In genomic region chr2:162928356-162928755, GRCh38 we compare ENCODE assay signal across 26 cellular contexts.
DNase-seq lines count a peak whose midpoint lies in the region; ATAC-seq, FAIRE-seq and TF ChIP-seq lines count a peak whose summit lies in the region.
"Had no signal": no experiment of that assay in that cellular context is flagged by ENCODE, and none has a peak within 500 bp of the region (broad histone marks: within the 10 kb centered on the region; RNA-seq: fewer than 3 reads in every experiment).

No MANE protein-coding gene starts in this region.

- no peak for FAIRE-seq in astrocyte (lab: Jason Lieb, UNC)
- FAIRE-seq: H1, islet of Langerhans had no signal

- H3K9me3 Mint-ChIP-seq in astrocyte (ENCODE audit: unreplicated experiment) = no peaks in the 10 kb centered on the region
- H3K9me3 Mint-ChIP-seq in natural killer cell = peaks cover 7 to 11% of the 10 kb centered on the region in 2 donors
- H3K9me3 Mint-ChIP-seq: activated naive CD8-positive, alpha-beta T cell treated with anti-CD3 and anti-CD28 coated beads, Interleukin-2, amount 10 ng/mL, durations not matched to agents 7 days and 5 days; CD4-positive, alpha-beta memory T cell; endodermal cell; T-helper 1 cell treated with Interleukin-12 subunit alpha and Interleukin-12 subunit beta and Interleukin-4 antibody, amounts not matched to agents 30 μg/mL and 1 μg/mL, for 36 hours had no signal

- H2AFZ ChIP-seq in GM23248 (no peak overlapping the region), astrocyte (ENCODE audit: low read depth, low read length) (no peak overlapping the region), trophoblast cell (ENCODE audit: insufficient read depth, low read length, poor library complexity) (no peak overlapping the region)

- WGBS in GM23248 (ENCODE audit: low coverage in 1 of 2, low lambda C conversion rate in 2 of 2, missing lambda C conversion rate in 2 of 2), 2 experiments = 25 to 28% methylated on average over 2 of the region's 2 CpGs
- no CpG with 5 or more reads among the region's 2 CpGs for WGBS in trophoblast cell (ENCODE audit: extremely low coverage, insufficient coverage, insufficient read length)

- H3K79me2 ChIP-seq in GM23248 (ENCODE audit: insufficient read depth) = no peaks in the 10 kb centered on the region
- no peaks in the 10 kb centered on the region for H3K79me2 ChIP-seq in astrocyte (ENCODE audit: insufficient read depth, low read length)
- H3K79me2 ChIP-seq in trophoblast cell (ENCODE audit: control insufficient read depth, insufficient read depth, low read length, poor library complexity) = no peaks in the 10 kb centered on the region

- intact Hi-C loops in natural killer cell (cut with micrococcal nuclease) = no loop called here

- H2AK5ac ChIP-seq in trophoblast cell (ENCODE audit: low read length) = no peak overlapping the region

- H3K14ac ChIP-seq in trophoblast cell (ENCODE audit: low read length) = no peak overlapping the region

- H4K20me1 ChIP-seq in GM23248 (ENCODE audit: insufficient read depth) (no peaks in the 10 kb centered on the region), astrocyte (ENCODE audit: insufficient read depth, low read length) (no peaks in the 10 kb centered on the region)

- H3K9me3 ChIP-seq in GM23248 (ENCODE audit: low read depth) (no peaks in the 10 kb centered on the region), astrocyte (ENCODE audit: insufficient read depth, low read depth, low read length) (no peaks in the 10 kb centered on the region), trophoblast cell (ENCODE audit: insufficient read depth, low read depth, low read length) (no peaks in the 10 kb centered on the region)
- H3K9me3 ChIP-seq: body of pancreas, suprapubic skin had no signal

- H3K4me3 ChIP-seq in GM23248 (no peak overlapping the region), astrocyte (ENCODE audit: insufficient read depth, low read depth, low read length) (no peak overlapping the region), trophoblast cell (ENCODE audit: low read depth, low read length) (no peak overlapping the region)
- H3K4me3 ChIP-seq: body of pancreas, coronary artery, suprapubic skin had no signal

- no peak for ATAC-seq in natural killer cell
- ATAC-seq: body of pancreas had no signal

- no peak overlapping the region for H2BK5ac ChIP-seq in trophoblast cell (ENCODE audit: low read depth, low read length, poor library complexity)

- no peaks in the 10 kb centered on the region for H3K9me2 ChIP-seq in GM23248 (ENCODE audit: insufficient read depth)

- no peaks in the 10 kb centered on the region for H3K27me3 Mint-ChIP-seq in astrocyte (ENCODE audit: low read depth, unreplicated experiment)
- H3K27me3 Mint-ChIP-seq in natural killer cell (ENCODE audit: low read depth in 2 of 2) = no peaks in the 10 kb centered on the region
- H3K27me3 Mint-ChIP-seq: activated naive CD8-positive, alpha-beta T cell treated with anti-CD3 and anti-CD28 coated beads, Interleukin-2, amount 10 ng/mL, durations not matched to agents 7 days and 5 days; CD4-positive, alpha-beta memory T cell had no signal

- H3K36me3 ChIP-seq in GM23248 (ENCODE audit: low read depth) = no peaks in the 10 kb centered on the region
- no peaks in the 10 kb centered on the region for H3K36me3 ChIP-seq in astrocyte (ENCODE audit: insufficient read depth, low read length)
- no peaks in the 10 kb centered on the region for H3K36me3 ChIP-seq in trophoblast cell (ENCODE audit: control insufficient read depth in 1 of 2, insufficient read depth in 2 of 2, low read length in 2 of 2)
- H3K36me3 ChIP-seq: suprapubic skin had no signal

- in situ Hi-C loops in GM23248 (cut with MboI) = no loop called here

- H2BK120ac ChIP-seq in trophoblast cell (ENCODE audit: insufficient read depth, low read length, poor library complexity) = no peak overlapping the region

- no peak overlapping the region for H3K4me2 ChIP-seq in GM23248 (ENCODE audit: unreplicated experiment)
- H3K4me2 ChIP-seq in astrocyte (ENCODE audit: low read length) = no peak overlapping the region
- no peak overlapping the region for H3K4me2 ChIP-seq in trophoblast cell (ENCODE audit: low read length)

- no peak overlapping the region for H3K4ac ChIP-seq in trophoblast cell (ENCODE audit: low read depth, low read length)

- no peak overlapping the region for H3K18ac ChIP-seq in trophoblast cell (ENCODE audit: low read length)

- H3K79me1 ChIP-seq in trophoblast cell (ENCODE audit: low read length) = peaks cover 2% of the 10 kb centered on the region

- H4K12ac ChIP-seq in trophoblast cell (ENCODE audit: low read depth, low read length) = no peak overlapping the region

- peak; percentile 26 for DNase-seq in GM23248
- DNase-seq in NOMO-1 treated with DMSO at 0.1 percent for 48 hours (lab: John Stamatoyannopoulos, UW; ENCODE audit: unreplicated experiment) = peak; percentile 93
- peak; percentile 46 for DNase-seq in astrocyte (ENCODE audit: low read depth)
- DNase-seq in trophoblast cell = peak; percentile 10 to 86
- no peak for DNase-seq in iPS-NIHi11 (ENCODE audit: low spot score)
- no peak for DNase-seq in natural killer cell
- DNase-seq in stimulated activated CD4-positive, alpha-beta T cell treated with anti-CD3 and anti-CD28 coated beads, Interleukin-4, amount 100 ng/mL, for 4 hours = no peak
- DNase-seq: activated CD8-positive, alpha-beta memory T cell treated with anti-CD3 and anti-CD28 coated beads, Interleukin-2, amount 50 U/mL, for 4 hours; activated naive CD8-positive, alpha-beta T cell treated with anti-CD3 and anti-CD28 coated beads, Interleukin-2, amount 10 ng/mL, durations not matched to agents 7 days and 5 days; body of pancreas; CD4-positive, alpha-beta memory T cell; DMS53; endodermal cell; KBM-7; NCI-H1105 treated with DMSO at 0.1 percent for 48 hours; NCI-H2081; NCI-H446; NK-92 treated with Interleukin-12 subunit alpha and Interleukin-12 subunit beta, amount 100 ng/mL, for 24 hours; occipital lobe; Right ventricle myocardium superior; stimulated activated CD4-positive, alpha-beta T cell treated with anti-CD3 and anti-CD28 coated beads, Interleukin-12 subunit alpha, Interleukin-12 subunit beta, amount 100 ng/mL, for 4 hours had no signal

- no peak overlapping the region for H2BK12ac ChIP-seq in trophoblast cell (ENCODE audit: low read length)

- no peak overlapping the region for H3K27ac ChIP-seq in GM23248
- no peak overlapping the region for H3K27ac ChIP-seq in astrocyte (ENCODE audit: low read depth, low read length)
- no peak overlapping the region for H3K27ac ChIP-seq in trophoblast cell (ENCODE audit: low read depth, low read length)
- H3K27ac ChIP-seq: coronary artery, suprapubic skin had no signal

- H3F3A ChIP-seq in GM23248 (ENCODE audit: insufficient read depth) = peaks cover 12% of the 10 kb centered on the region

- no peaks in the 10 kb centered on the region for H3K36me3 Mint-ChIP-seq in astrocyte (ENCODE audit: low read depth, unreplicated experiment)
- no peaks in the 10 kb centered on the region for H3K36me3 Mint-ChIP-seq in natural killer cell
- H3K36me3 Mint-ChIP-seq: activated naive CD8-positive, alpha-beta T cell treated with anti-CD3 and anti-CD28 coated beads, Interleukin-2, amount 10 ng/mL, durations not matched to agents 7 days and 5 days; CD4-positive, alpha-beta memory T cell had no signal

- H3K4me3 Mint-ChIP-seq in astrocyte (ENCODE audit: unreplicated experiment) (no peak overlapping the region), natural killer cell (no peak overlapping the region)
- H3K4me3 Mint-ChIP-seq: activated naive CD8-positive, alpha-beta T cell treated with anti-CD3 and anti-CD28 coated beads, Interleukin-2, amount 10 ng/mL, durations not matched to agents 7 days and 5 days; CD4-positive, alpha-beta memory T cell; endodermal cell; T-helper 1 cell treated with Interleukin-12 subunit alpha and Interleukin-12 subunit beta and Interleukin-4 antibody, amounts not matched to agents 30 μg/mL and 1 μg/mL, for 36 hours had no signal

- H3K23ac ChIP-seq in trophoblast cell (ENCODE audit: low read length) = no peak overlapping the region

- H3K9ac ChIP-seq in GM23248 (no peak overlapping the region), astrocyte (ENCODE audit: low read length) (no peak overlapping the region), trophoblast cell (ENCODE audit: low read length) (no peak overlapping the region)

- H4K8ac ChIP-seq in trophoblast cell (ENCODE audit: low read depth, low read length) = no peak overlapping the region

- TF ChIP-seq CTCF in astrocyte (IDR thresholded peaks at IDR 0.05; ENCODE audit: insufficient read depth, low read depth, low read length) = no peak
- no peak for TF ChIP-seq CTCF in natural killer cell (IDR thresholded peaks at IDR 0.05)

- peaks cover 57% of the 10 kb centered on the region for H3K4me1 Mint-ChIP-seq in astrocyte (ENCODE audit: low read depth, unreplicated experiment)
- H3K4me1 Mint-ChIP-seq in natural killer cell = no peaks in the 10 kb centered on the region
- H3K4me1 Mint-ChIP-seq: activated naive CD8-positive, alpha-beta T cell treated with anti-CD3 and anti-CD28 coated beads, Interleukin-2, amount 10 ng/mL, durations not matched to agents 7 days and 5 days; CD4-positive, alpha-beta memory T cell had no signal

- H3K4me1 ChIP-seq in GM23248 (ENCODE audit: insufficient read depth) (peaks cover 40% of the 10 kb centered on the region), astrocyte (ENCODE audit: insufficient read depth, low read length) (peaks cover 15% of the 10 kb centered on the region), trophoblast cell (ENCODE audit: control insufficient read depth in 1 of 2, insufficient read depth in 2 of 2, low read length in 2 of 2) (peaks cover 2 to 3% of the 10 kb centered on the region in 2 experiments)
- H3K4me1 ChIP-seq: body of pancreas, suprapubic skin had no signal

- H4K91ac ChIP-seq in trophoblast cell (ENCODE audit: low read depth, low read length) = no peak overlapping the region

- H3K27me3 ChIP-seq in GM23248 (replicated peaks; ENCODE audit: insufficient read depth) (no peaks in the 10 kb centered on the region), astrocyte (ENCODE audit: insufficient read depth, low read length) (no peaks in the 10 kb centered on the region), trophoblast cell (ENCODE audit: insufficient read depth, low read length) (no peaks in the 10 kb centered on the region)
- H3K27me3 ChIP-seq: body of pancreas, suprapubic skin had no signal

- peak overlapping the region; percentile 86 for H3K27ac Mint-ChIP-seq in astrocyte (ENCODE audit: unreplicated experiment)
- no peak overlapping the region for H3K27ac Mint-ChIP-seq in natural killer cell
- H3K27ac Mint-ChIP-seq: activated naive CD8-positive, alpha-beta T cell treated with anti-CD3 and anti-CD28 coated beads, Interleukin-2, amount 10 ng/mL, durations not matched to agents 7 days and 5 days; CD4-positive, alpha-beta memory T cell; endodermal cell; T-helper 1 cell treated with Interleukin-12 subunit alpha and Interleukin-12 subunit beta and Interleukin-4 antibody, amounts not matched to agents 30 μg/mL and 1 μg/mL, for 36 hours had no signal

Comparison
In these comparisons a context has a peak if more than half of its experiments do, and no peak if none do; other contexts are left out.
1. DNase-seq: peak in GM23248 (single experiment), NOMO-1 treated with DMSO at 0.1 percent for 48 hours (single experiment), astrocyte (single experiment) and trophoblast cell (2 of 2); none in iPS-NIHi11 (single experiment), natural killer cell (single experiment) and stimulated activated CD4-positive, alpha-beta T cell treated with anti-CD3 and anti-CD28 coated beads, Interleukin-4, amount 100 ng/mL, for 4 hours (0 of 2).